In genomic region chr16:87704754-87705353, GRCh38 we compare ENCODE assay signal across 1 cellular context.
TF ChIP-seq lines count a peak whose summit lies in the region.

No MANE protein-coding gene starts in this region.

TF ChIP-seq in WTC11, 78 proteins besides CTCF, POLR2A, EP300 and RAD21 (continued from another document):
- no peak for TF ChIP-seq ZNF425 (CRISPR knock-in tag; conservative IDR thresholded peaks at IDR 0.05)
- no peak for TF ChIP-seq SOX15 (CRISPR knock-in tag; IDR thresholded peaks at IDR 0.05)
- no peak for TF ChIP-seq ZNF232 (CRISPR knock-in tag; IDR thresholded peaks at IDR 0.05)
- no peak for TF ChIP-seq FOXP1 (CRISPR knock-in tag; IDR thresholded peaks at IDR 0.05; ENCODE audit: borderline replicate concordance)
- no peak for TF ChIP-seq ZNF416 (CRISPR knock-in tag; IDR thresholded peaks at IDR 0.05)
- TF ChIP-seq NR2C2 (CRISPR knock-in tag; IDR thresholded peaks at IDR 0.05) = no peak
- no peak for TF ChIP-seq E2F4 (CRISPR knock-in tag; IDR thresholded peaks at IDR 0.05; ENCODE audit: borderline replicate concordance, low read depth)
- no peak for TF ChIP-seq NFE2L1 (CRISPR knock-in tag; IDR thresholded peaks at IDR 0.05)
- no peak for TF ChIP-seq ZNF423 (CRISPR knock-in tag; IDR thresholded peaks at IDR 0.05)
